18 cellular contexts compared by ENCODE assay signal in the genomic region with DNA sequence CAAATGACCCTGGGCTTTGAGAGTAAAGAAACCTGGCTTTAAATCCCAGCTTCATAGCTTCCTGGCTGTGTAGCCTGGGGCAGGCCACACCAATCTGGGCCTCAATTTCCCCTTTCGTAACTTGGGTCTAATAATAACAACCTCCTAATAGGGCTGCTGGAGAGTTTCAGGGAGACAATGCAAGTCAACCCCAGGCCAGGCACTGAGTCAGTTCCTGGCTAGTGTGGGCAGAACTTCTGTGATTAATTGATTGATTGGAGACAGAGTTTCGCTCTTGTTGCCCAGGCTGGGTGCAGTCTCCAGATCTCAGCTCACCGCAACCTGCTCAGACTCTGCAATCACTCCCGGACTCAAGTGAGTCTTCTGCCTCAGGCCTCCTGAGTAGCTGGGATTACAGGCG. TPM values are rescaled to one million over a fixed set of nuclear protein-coding genes. Genes with fewer than 3 reads are reported as not detected.
DNase-seq lines count a peak whose midpoint lies in the region; ATAC-seq and TF ChIP-seq lines count a peak whose summit lies in the region.
"Had no signal": no experiment of that assay in that cellular context is flagged by ENCODE, and none has a peak within 500 bp of the region (broad histone marks: within the 10 kb centered on the region; RNA-seq: fewer than 3 reads in every experiment).

No MANE protein-coding gene starts in this region.

- ATAC-seq in activated CD8-positive, alpha-beta memory T cell treated with anti-CD3 and anti-CD28 coated beads, Interleukin-2, amount 10 ng/mL, durations not matched to agents 7 days and 5 days: no peak
- ATAC-seq in central memory CD8-positive, alpha-beta T cell (replicated peaks; ENCODE audit: extremely low read depth, poor library complexity, severe bottlenecking): no peak
- no peak for ATAC-seq in stimulated activated memory B cell treated with anti-CD40 and anti-IgM and Interleukin-4, amounts not matched to agents 10 μg/mL and 1 μg/mL and 100 μg/mL, for 72 hours
- no peak for ATAC-seq in psoas muscle
- ATAC-seq: GM12878 had no signal

- POLR2A ChIA-PET in OCI-LY7 (lab: Charles Lee): interaction anchor here (0.5 kb wide), 1 partner anchor 323 kb away, joined by 6 read pairs; no protein-coding TSS in a partner anchor

- no peaks in the 10 kb centered on the region for H3K27me3 ChIP-seq in MM.1S (replicated peaks; ENCODE audit: insufficient read depth, low read length)
- H3K27me3 ChIP-seq in psoas muscle (ENCODE audit: insufficient read depth in 3 of 3, low read length in 2 of 3): no peaks in the 10 kb centered on the region
- H3K27me3 ChIP-seq in BE2C: no peaks in the 10 kb centered on the region

- H3K79me2 ChIP-seq in OCI-LY7 (ENCODE audit: insufficient read depth, low read depth, low read length) (peaks cover 38% of the 10 kb centered on the region), MM.1S (ENCODE audit: low read length) (peaks cover 36% of the 10 kb centered on the region)

- WGBS in psoas muscle, 3 donors: 93 to 96% (median 94%) methylated on average over 5 of the region's 5 CpGs

- H3K4me1 Mint-ChIP-seq in activated CD8-positive, alpha-beta memory T cell treated with anti-CD3 and anti-CD28 coated beads, Interleukin-2, amount 10 ng/mL, durations not matched to agents 7 days and 5 days: peaks cover 60% of the 10 kb centered on the region
- H3K4me1 Mint-ChIP-seq in central memory CD8-positive, alpha-beta T cell: peaks cover 66% of the 10 kb centered on the region
- H3K4me1 Mint-ChIP-seq in stimulated activated memory B cell treated with anti-CD40 and anti-IgM and Interleukin-4, amounts not matched to agents 10 μg/mL and 1 μg/mL and 100 μg/mL, for 72 hours: peaks cover 70% of the 10 kb centered on the region

- H3K36me3 ChIP-seq in OCI-LY7 (ENCODE audit: insufficient read depth, low read length) (peaks cover 14% of the 10 kb centered on the region), MM.1S (replicated peaks; ENCODE audit: insufficient read depth, low read length) (no peaks in the 10 kb centered on the region; the same call in 1 of the 2 replicates), psoas muscle (ENCODE audit: insufficient read depth in 1 of 2, low read depth in 1 of 2) (peaks cover 0 to 3% of the 10 kb centered on the region in 2 donors), BE2C (peaks cover under 1% of the 10 kb centered on the region; the same call in 1 of the 2 replicates)
- H3K36me3 ChIP-seq: left ventricle myocardium inferior had no signal

- H3K27me3 Mint-ChIP-seq in activated CD8-positive, alpha-beta memory T cell treated with anti-CD3 and anti-CD28 coated beads, Interleukin-2, amount 10 ng/mL, durations not matched to agents 7 days and 5 days: no peaks in the 10 kb centered on the region
- H3K27me3 Mint-ChIP-seq in central memory CD8-positive, alpha-beta T cell: no peaks in the 10 kb centered on the region
- no peaks in the 10 kb centered on the region for H3K27me3 Mint-ChIP-seq in stimulated activated memory B cell treated with anti-CD40 and anti-IgM and Interleukin-4, amounts not matched to agents 10 μg/mL and 1 μg/mL and 100 μg/mL, for 72 hours

- H3K4me3 ChIP-seq in OCI-LY7 (ENCODE audit: low read depth, low read length, poor library complexity, severe bottlenecking) (no peak overlapping the region), MM.1S (ENCODE audit: low read length) (no peak overlapping the region), psoas muscle (no peak overlapping the region), BE2C (ENCODE audit: low read depth, low read length) (no peak overlapping the region)
- H3K4me3 ChIP-seq: GM12878, left ventricle myocardium inferior had no signal

- H3K4me1 ChIP-seq in OCI-LY7 (ENCODE audit: insufficient read depth, low read length, poor library complexity, severe bottlenecking): peaks cover 60% of the 10 kb centered on the region
- peaks cover 23% of the 10 kb centered on the region for H3K4me1 ChIP-seq in MM.1S (ENCODE audit: low read length)
- peaks cover 9% of the 10 kb centered on the region for H3K4me1 ChIP-seq in psoas muscle
- H3K4me1 ChIP-seq in BE2C: peaks cover 17% of the 10 kb centered on the region

- CTCF ChIA-PET in activated CD8-positive, alpha-beta memory T cell treated with anti-CD3 and anti-CD28 coated beads, Interleukin-2, amount 10 ng/mL, durations not matched to agents 7 days and 5 days (lab: Charles Lee): interaction anchor here (5.1 to 8.7 kb wide), 4 partner anchors 11 to 88 kb away, joined by 50 to 86 read pairs (median 62); partner anchors contain the start of gene TOR2A
- CTCF ChIA-PET in OCI-LY7 (lab: Charles Lee; ENCODE audit: unreplicated experiment): no interaction called here

- peaks cover 2% of the 10 kb centered on the region for H4K20me1 ChIP-seq in OCI-LY7 (ENCODE audit: insufficient read depth, low read length)
- peaks cover 3% of the 10 kb centered on the region for H4K20me1 ChIP-seq in MM.1S (ENCODE audit: insufficient read depth, low read length)

- H3K4me2 ChIP-seq in OCI-LY7 (ENCODE audit: low read length) (peak overlapping the region; percentile 22; the same call in 1 of the 2 replicates), MM.1S (ENCODE audit: low read depth, low read length) (no peak overlapping the region)

- no TSS peak for BruUV-seq in OCI-LY7 (replicated peaks; lab: Mats Ljungman, UMichigan)

- no peak overlapping the region for H2AFZ ChIP-seq in OCI-LY7 (ENCODE audit: low read length)
- no peak overlapping the region for H2AFZ ChIP-seq in MM.1S (ENCODE audit: low read length)

- TF ChIP-seq CTCF in OCI-LY7 (conservative IDR thresholded peaks at IDR 0.05; ENCODE audit: low read length) (no peak), MM.1S (IDR thresholded peaks at IDR 0.05; ENCODE audit: low read length) (no peak), psoas muscle (IDR thresholded peaks at IDR 0.05) (no peak), BE2C (IDR thresholded peaks at IDR 0.05; ENCODE audit: low read depth, low read length) (no peak)

- H3K9me3 Mint-ChIP-seq in activated CD8-positive, alpha-beta memory T cell treated with anti-CD3 and anti-CD28 coated beads, Interleukin-2, amount 10 ng/mL, durations not matched to agents 7 days and 5 days (ENCODE audit: low read depth): no peaks in the 10 kb centered on the region
- no peaks in the 10 kb centered on the region for H3K9me3 Mint-ChIP-seq in central memory CD8-positive, alpha-beta T cell
- no peaks in the 10 kb centered on the region for H3K9me3 Mint-ChIP-seq in stimulated activated memory B cell treated with anti-CD40 and anti-IgM and Interleukin-4, amounts not matched to agents 10 μg/mL and 1 μg/mL and 100 μg/mL, for 72 hours

- intact Hi-C loops in OCI-LY7 (cut with micrococcal nuclease; ENCODE audit: unreplicated experiment): no loop called here
- intact Hi-C loops in psoas muscle (cut with DNase I): loop anchor here in 1 of 2 donors (10.0 kb wide), 1 partner anchor 143 kb away; no protein-coding TSS in a partner anchor

- H3K4me3 Mint-ChIP-seq in activated CD8-positive, alpha-beta memory T cell treated with anti-CD3 and anti-CD28 coated beads, Interleukin-2, amount 10 ng/mL, durations not matched to agents 7 days and 5 days: peak overlapping the region; percentile 38
- peak overlapping the region; percentile 31 for H3K4me3 Mint-ChIP-seq in central memory CD8-positive, alpha-beta T cell
- no peak overlapping the region for H3K4me3 Mint-ChIP-seq in stimulated activated memory B cell treated with anti-CD40 and anti-IgM and Interleukin-4, amounts not matched to agents 10 μg/mL and 1 μg/mL and 100 μg/mL, for 72 hours

- H3K27ac Mint-ChIP-seq in activated CD8-positive, alpha-beta memory T cell treated with anti-CD3 and anti-CD28 coated beads, Interleukin-2, amount 10 ng/mL, durations not matched to agents 7 days and 5 days: peak overlapping the region; percentile 89
- H3K27ac Mint-ChIP-seq in central memory CD8-positive, alpha-beta T cell (ENCODE audit: low read depth): peak overlapping the region; percentile 95
- peak overlapping the region; percentile 92 for H3K27ac Mint-ChIP-seq in stimulated activated memory B cell treated with anti-CD40 and anti-IgM and Interleukin-4, amounts not matched to agents 10 μg/mL and 1 μg/mL and 100 μg/mL, for 72 hours
- H3K27ac Mint-ChIP-seq: progenitor cell of endocrine pancreas had no signal

- H3K9ac ChIP-seq in MM.1S (ENCODE audit: low read length): no peak overlapping the region

- H3K9me2 ChIP-seq in OCI-LY7 (ENCODE audit: insufficient read depth, low read length) (no peaks in the 10 kb centered on the region), MM.1S (replicated peaks; ENCODE audit: insufficient read depth, low read length) (no peaks in the 10 kb centered on the region)

- peak overlapping the region; percentile 52 for H3K27ac ChIP-seq in OCI-LY7 (ENCODE audit: low read depth, low read length, poor library complexity, severe bottlenecking)
- no peak overlapping the region for H3K27ac ChIP-seq in MM.1S (ENCODE audit: low read length)
- H3K27ac ChIP-seq in psoas muscle: no peak overlapping the region

- DNase-seq in activated CD8-positive, alpha-beta memory T cell treated with anti-CD3 and anti-CD28 coated beads, Interleukin-2, amount 10 ng/mL, durations not matched to agents 7 days and 5 days: no peak
- no peak for DNase-seq in activated CD8-positive, alpha-beta memory T cell treated with anti-CD3 and anti-CD28 coated beads, Interleukin-2, amount 50 U/mL, for 4 hours
- DNase-seq in OCI-LY7 (ENCODE audit: low spot score) (no peak), MM.1S (no peak), psoas muscle (no peak), BE2C (no peak)
- DNase-seq in central memory CD8-positive, alpha-beta T cell (ENCODE audit: low spot score in 2 of 2): no peak
- DNase-seq: activated CD4-positive, CD25-positive, alpha-beta regulatory T cell; KBM-7; left ventricle myocardium inferior; NCI-H1105 treated with DMSO at 0.1 percent for 48 hours; NCI-H2171; RPMI8226 had no signal

- H3F3A ChIP-seq in MM.1S (ENCODE audit: insufficient read depth, low read length): peaks cover 38% of the 10 kb centered on the region

- H3K9me3 ChIP-seq in OCI-LY7 (ENCODE audit: low read length): no peaks in the 10 kb centered on the region
- no peaks in the 10 kb centered on the region for H3K9me3 ChIP-seq in MM.1S (replicated peaks; ENCODE audit: insufficient read depth, low read length)
- no peaks in the 10 kb centered on the region for H3K9me3 ChIP-seq in psoas muscle
- H3K9me3 ChIP-seq in BE2C: no peaks in the 10 kb centered on the region
- H3K9me3 ChIP-seq: left ventricle myocardium inferior had no signal

- peaks cover 17% of the 10 kb centered on the region for H3K36me3 Mint-ChIP-seq in activated CD8-positive, alpha-beta memory T cell treated with anti-CD3 and anti-CD28 coated beads, Interleukin-2, amount 10 ng/mL, durations not matched to agents 7 days and 5 days
- H3K36me3 Mint-ChIP-seq in central memory CD8-positive, alpha-beta T cell (ENCODE audit: insufficient read depth): peaks cover 31% of the 10 kb centered on the region
- peaks cover 18% of the 10 kb centered on the region for H3K36me3 Mint-ChIP-seq in stimulated activated memory B cell treated with anti-CD40 and anti-IgM and Interleukin-4, amounts not matched to agents 10 μg/mL and 1 μg/mL and 100 μg/mL, for 72 hours

RNA-seq across cellular contexts. Expression of gene SH2D3C, which starts 3.4 kb away (rescaled TPM):
- total RNA-seq in activated CD8-positive, alpha-beta memory T cell treated with anti-CD3 and anti-CD28 coated beads, Interleukin-2, amount 10 ng/mL, durations not matched to agents 7 days and 5 days: 10 to 100 TPM; 75.2 to 87.8 TPM
- 38.5 and 40.0 TPM in 2 replicates for total RNA-seq in OCI-LY7 (2014; rRNA removed; shearing (Covaris generic))
- total RNA-seq in OCI-LY7 (2022): 39.1 and 45.7 TPM in 2 replicates
- total RNA-seq in psoas muscle: 10 to 100 TPM in 2 of 4 donors, 1 to 10 TPM in 2; 8.3 to 12.0 (median 10.3) TPM
- polyA plus RNA-seq in psoas muscle: 10 to 100 TPM in 1 of 3 donors, 1 to 10 TPM in 2; 5.3 to 10.0 (median 8.4) TPM
- 12.5 TPM for polyA plus RNA-seq in BE2C (2012; ENCODE audit: insufficient read depth, insufficient read length, low read depth)
- total RNA-seq: A673, epithelial cell of proximal tubule had no signal

RNA-seq across cellular contexts. Expression of gene CDK9, which starts 4.0 kb away (rescaled TPM):
- total RNA-seq in activated CD8-positive, alpha-beta memory T cell treated with anti-CD3 and anti-CD28 coated beads, Interleukin-2, amount 10 ng/mL, durations not matched to agents 7 days and 5 days: 100 to 1,000 TPM; 120 to 128 TPM
- 69.8 and 80.0 TPM in 2 replicates for total RNA-seq in OCI-LY7 (2014; rRNA removed; shearing (Covaris generic))
- total RNA-seq in OCI-LY7 (2022) (123 and 136 TPM in 2 replicates), psoas muscle (10 to 100 TPM; 26.5 to 46.1 (median 42.9) TPM)
- 10 to 100 TPM; 29.7 to 39.3 (median 31.5) TPM for polyA plus RNA-seq in psoas muscle
- polyA plus RNA-seq in BE2C (2012; ENCODE audit: insufficient read depth, insufficient read length, low read depth): 167 TPM

RNA-seq across cellular contexts. Expression of gene FPGS, which starts 20.9 kb away (rescaled TPM):
- 100 to 1,000 TPM; 109 to 117 TPM for total RNA-seq in activated CD8-positive, alpha-beta memory T cell treated with anti-CD3 and anti-CD28 coated beads, Interleukin-2, amount 10 ng/mL, durations not matched to agents 7 days and 5 days
- 136 and 147 TPM in 2 replicates for total RNA-seq in OCI-LY7 (2014; rRNA removed; shearing (Covaris generic))
- total RNA-seq in OCI-LY7 (2022): 132 and 165 TPM in 2 replicates
- 10 to 100 TPM; 39.7 to 61.9 (median 45.8) TPM for total RNA-seq in psoas muscle
- polyA plus RNA-seq in psoas muscle: 10 to 100 TPM; 21.9 to 32.3 (median 29.8) TPM
- 75.4 TPM for polyA plus RNA-seq in BE2C (2012; ENCODE audit: insufficient read depth, insufficient read length, low read depth)

RNA-seq across cellular contexts. Expression of gene TOR2A, which starts 46.7 kb away (rescaled TPM):
- total RNA-seq in activated CD8-positive, alpha-beta memory T cell treated with anti-CD3 and anti-CD28 coated beads, Interleukin-2, amount 10 ng/mL, durations not matched to agents 7 days and 5 days: 10 to 100 TPM; 24.1 to 26.8 TPM
- 8.9 and 13.9 TPM in 2 replicates for total RNA-seq in OCI-LY7 (2014; rRNA removed; shearing (Covaris generic))
- total RNA-seq in OCI-LY7 (2022) (17.9 and 21.6 TPM in 2 replicates), psoas muscle (1 to 10 TPM; 2.8 to 6.7 (median 4.0) TPM)
- polyA plus RNA-seq in psoas muscle: 1 to 10 TPM; 4.6 to 6.9 (median 5.0) TPM
- 33.8 TPM for polyA plus RNA-seq in BE2C (2012; ENCODE audit: insufficient read depth, insufficient read length, low read depth)
